Comparison of ENCODE assay signal across 1 cellular context in genomic region chr6:1641391-1641790, GRCh38.
TF ChIP-seq lines count a peak whose summit lies in the region.

No MANE protein-coding gene starts in this region.

TF ChIP-seq in endothelial cell of umbilical vein, 7 proteins besides CTCF, POLR2A, EP300 and RAD21:
- TF ChIP-seq GATA2 (IDR thresholded peaks at IDR 0.05; ENCODE audit: insufficient read depth, insufficient read length, low read depth, low read length) = peak; percentile 75
- TF ChIP-seq FOS (IDR thresholded peaks at IDR 0.05; ENCODE audit: borderline replicate concordance, insufficient read depth, low read length) = no peak
